ENCODE assay signal across 2 cellular contexts in the genomic region with DNA sequence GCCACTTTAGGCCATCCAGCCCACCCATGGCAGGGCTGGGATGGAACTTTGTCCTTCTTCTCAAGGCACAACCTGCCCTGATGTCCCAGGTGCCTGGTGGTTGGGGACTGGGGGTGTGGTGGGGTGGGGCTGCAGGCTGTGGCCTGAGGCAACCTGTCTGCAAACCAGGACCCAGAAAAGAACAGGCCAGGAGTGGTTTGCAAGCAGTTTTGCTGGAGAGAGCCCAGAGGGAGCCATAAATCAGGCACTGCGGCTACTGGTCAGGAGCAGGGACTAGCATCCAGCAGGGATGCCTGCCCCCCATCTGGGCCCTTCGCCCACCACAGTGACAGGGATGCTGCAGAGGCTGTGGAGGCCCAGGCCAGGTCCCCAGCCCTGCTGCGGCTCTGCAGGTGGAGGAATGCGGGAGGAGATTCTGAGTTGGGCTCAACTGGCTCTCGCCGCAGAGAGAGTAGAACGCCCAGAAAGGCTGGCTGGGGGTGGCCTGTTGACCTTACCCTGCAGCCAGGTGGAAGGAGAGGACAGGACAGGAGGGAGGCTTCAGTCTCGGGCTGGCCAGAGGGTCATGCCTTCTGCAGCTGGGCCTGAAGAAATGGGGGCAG.
TF ChIP-seq lines count a peak whose summit lies in the region.

No MANE protein-coding gene starts in this region.

TF ChIP-seq in GM23338, 12 proteins besides CTCF, POLR2A, EP300 and RAD21 (continues in another document):
- TF ChIP-seq NANOG (IDR thresholded peaks at IDR 0.05; ENCODE audit: borderline replicate concordance) (no peak), EZH2phosphoT487 (IDR thresholded peaks at IDR 0.05; ENCODE audit: unreplicated experiment) (no peak), ZNF114 (CRISPR knock-in tag; IDR thresholded peaks at IDR 0.05) (no peak), CREB1 (CRISPR knock-in tag; IDR thresholded peaks at IDR 0.05; ENCODE audit: low read depth) (no peak), ZNF331 (CRISPR knock-in tag; IDR thresholded peaks at IDR 0.05; ENCODE audit: low read depth) (no peak), REST (IDR thresholded peaks at IDR 0.05; ENCODE audit: unreplicated experiment) (no peak), POLR2AphosphoS5 (IDR thresholded peaks at IDR 0.05; ENCODE audit: low read depth) (no peak)
- TF ChIP-seq, protein P1, sequence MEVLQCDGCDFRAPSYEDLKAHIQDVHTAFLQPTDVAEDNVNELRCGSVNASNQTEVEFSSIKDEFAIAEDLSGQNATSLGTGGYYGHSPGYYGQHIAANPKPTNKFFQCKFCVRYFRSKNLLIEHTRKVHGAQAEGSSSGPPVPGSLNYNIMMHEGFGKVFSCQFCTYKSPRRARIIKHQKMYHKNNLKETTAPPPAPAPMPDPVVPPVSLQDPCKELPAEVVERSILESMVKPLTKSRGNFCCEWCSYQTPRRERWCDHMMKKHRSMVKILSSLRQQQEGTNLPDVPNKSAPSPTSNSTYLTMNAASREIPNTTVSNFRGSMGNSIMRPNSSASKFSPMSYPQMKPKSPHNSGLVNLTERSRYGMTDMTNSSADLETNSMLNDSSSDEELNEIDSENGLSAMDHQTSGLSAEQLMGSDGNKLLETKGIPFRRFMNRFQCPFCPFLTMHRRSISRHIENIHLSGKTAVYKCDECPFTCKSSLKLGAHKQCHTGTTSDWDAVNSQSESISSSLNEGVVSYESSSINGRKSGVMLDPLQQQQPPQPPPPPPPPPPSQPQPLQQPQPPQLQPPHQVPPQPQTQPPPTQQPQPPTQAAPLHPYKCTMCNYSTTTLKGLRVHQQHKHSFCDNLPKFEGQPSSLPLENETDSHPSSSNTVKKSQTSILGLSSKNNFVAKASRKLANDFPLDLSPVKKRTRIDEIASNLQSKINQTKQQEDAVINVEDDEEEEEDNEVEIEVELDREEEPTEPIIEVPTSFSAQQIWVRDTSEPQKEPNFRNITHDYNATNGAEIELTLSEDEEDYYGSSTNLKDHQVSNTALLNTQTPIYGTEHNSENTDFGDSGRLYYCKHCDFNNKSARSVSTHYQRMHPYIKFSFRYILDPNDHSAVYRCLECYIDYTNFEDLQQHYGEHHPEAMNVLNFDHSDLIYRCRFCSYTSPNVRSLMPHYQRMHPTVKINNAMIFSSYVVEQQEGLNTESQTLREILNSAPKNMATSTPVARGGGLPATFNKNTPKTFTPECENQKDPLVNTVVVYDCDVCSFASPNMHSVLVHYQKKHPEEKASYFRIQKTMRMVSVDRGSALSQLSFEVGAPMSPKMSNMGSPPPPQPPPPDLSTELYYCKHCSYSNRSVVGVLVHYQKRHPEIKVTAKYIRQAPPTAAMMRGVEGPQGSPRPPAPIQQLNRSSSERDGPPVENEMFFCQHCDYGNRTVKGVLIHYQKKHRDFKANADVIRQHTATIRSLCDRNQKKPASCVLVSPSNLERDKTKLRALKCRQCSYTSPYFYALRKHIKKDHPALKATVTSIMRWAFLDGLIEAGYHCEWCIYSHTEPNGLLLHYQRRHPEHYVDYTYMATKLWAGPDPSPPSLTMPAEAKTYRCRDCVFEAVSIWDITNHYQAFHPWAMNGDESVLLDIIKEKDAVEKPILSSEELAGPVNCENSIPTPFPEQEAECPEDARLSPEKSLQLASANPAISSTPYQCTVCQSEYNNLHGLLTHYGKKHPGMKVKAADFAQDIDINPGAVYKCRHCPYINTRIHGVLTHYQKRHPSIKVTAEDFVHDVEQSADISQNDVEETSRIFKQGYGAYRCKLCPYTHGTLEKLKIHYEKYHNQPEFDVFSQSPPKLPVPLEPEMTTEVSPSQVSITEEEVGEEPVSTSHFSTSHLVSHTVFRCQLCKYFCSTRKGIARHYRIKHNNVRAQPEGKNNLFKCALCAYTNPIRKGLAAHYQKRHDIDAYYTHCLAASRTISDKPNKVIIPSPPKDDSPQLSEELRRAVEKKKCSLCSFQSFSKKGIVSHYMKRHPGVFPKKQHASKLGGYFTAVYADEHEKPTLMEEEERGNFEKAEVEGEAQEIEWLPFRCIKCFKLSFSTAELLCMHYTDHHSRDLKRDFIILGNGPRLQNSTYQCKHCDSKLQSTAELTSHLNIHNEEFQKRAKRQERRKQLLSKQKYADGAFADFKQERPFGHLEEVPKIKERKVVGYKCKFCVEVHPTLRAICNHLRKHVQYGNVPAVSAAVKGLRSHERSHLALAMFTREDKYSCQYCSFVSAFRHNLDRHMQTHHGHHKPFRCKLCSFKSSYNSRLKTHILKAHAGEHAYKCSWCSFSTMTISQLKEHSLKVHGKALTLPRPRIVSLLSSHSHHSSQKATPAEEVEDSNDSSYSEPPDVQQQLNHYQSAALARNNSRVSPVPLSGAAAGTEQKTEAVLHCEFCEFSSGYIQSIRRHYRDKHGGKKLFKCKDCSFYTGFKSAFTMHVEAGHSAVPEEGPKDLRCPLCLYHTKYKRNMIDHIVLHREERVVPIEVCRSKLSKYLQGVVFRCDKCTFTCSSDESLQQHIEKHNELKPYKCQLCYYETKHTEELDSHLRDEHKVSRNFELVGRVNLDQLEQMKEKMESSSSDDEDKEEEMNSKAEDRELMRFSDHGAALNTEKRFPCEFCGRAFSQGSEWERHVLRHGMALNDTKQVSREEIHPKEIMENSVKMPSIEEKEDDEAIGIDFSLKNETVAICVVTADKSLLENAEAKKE (CRISPR knock-in tag; IDR thresholded peaks at IDR 0.05): no peak
- TF ChIP-seq, protein P2, sequence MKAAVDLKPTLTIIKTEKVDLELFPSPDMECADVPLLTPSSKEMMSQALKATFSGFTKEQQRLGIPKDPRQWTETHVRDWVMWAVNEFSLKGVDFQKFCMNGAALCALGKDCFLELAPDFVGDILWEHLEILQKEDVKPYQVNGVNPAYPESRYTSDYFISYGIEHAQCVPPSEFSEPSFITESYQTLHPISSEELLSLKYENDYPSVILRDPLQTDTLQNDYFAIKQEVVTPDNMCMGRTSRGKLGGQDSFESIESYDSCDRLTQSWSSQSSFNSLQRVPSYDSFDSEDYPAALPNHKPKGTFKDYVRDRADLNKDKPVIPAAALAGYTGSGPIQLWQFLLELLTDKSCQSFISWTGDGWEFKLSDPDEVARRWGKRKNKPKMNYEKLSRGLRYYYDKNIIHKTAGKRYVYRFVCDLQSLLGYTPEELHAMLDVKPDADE (IDR thresholded peaks at IDR 0.05): no peak

TF ChIP-seq in HEK293, 187 proteins besides CTCF, POLR2A, EP300 and RAD21:
- TF ChIP-seq, protein P3, sequence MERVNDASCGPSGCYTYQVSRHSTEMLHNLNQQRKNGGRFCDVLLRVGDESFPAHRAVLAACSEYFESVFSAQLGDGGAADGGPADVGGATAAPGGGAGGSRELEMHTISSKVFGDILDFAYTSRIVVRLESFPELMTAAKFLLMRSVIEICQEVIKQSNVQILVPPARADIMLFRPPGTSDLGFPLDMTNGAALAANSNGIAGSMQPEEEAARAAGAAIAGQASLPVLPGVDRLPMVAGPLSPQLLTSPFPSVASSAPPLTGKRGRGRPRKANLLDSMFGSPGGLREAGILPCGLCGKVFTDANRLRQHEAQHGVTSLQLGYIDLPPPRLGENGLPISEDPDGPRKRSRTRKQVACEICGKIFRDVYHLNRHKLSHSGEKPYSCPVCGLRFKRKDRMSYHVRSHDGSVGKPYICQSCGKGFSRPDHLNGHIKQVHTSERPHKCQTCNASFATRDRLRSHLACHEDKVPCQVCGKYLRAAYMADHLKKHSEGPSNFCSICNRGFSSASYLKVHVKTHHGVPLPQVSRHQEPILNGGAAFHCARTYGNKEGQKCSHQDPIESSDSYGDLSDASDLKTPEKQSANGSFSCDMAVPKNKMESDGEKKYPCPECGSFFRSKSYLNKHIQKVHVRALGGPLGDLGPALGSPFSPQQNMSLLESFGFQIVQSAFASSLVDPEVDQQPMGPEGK (tag by site-specific recombination; IDR thresholded peaks at IDR 0.05): no peak
- peak; percentile 99 for TF ChIP-seq ZNF677 (tag by site-specific recombination; IDR thresholded peaks at IDR 0.05)
